Comparison of ENCODE assay signal across 2 cellular contexts in genomic region chrX:146456058-146456457, GRCh38.
TF ChIP-seq lines count a peak whose summit lies in the region.

No MANE protein-coding gene starts in this region.

TF ChIP-seq in GM23338, 12 proteins besides CTCF, POLR2A, EP300 and RAD21:
- no peak for TF ChIP-seq ZNF331 (CRISPR knock-in tag; IDR thresholded peaks at IDR 0.05; ENCODE audit: low read depth)
- no peak for TF ChIP-seq EZH2 (IDR thresholded peaks at IDR 0.05; ENCODE audit: low read depth, unreplicated experiment)
- no peak for TF ChIP-seq NANOG (IDR thresholded peaks at IDR 0.05; ENCODE audit: borderline replicate concordance)
- no peak for TF ChIP-seq ZNF114 (CRISPR knock-in tag; IDR thresholded peaks at IDR 0.05)
- no peak for TF ChIP-seq JUNB (IDR thresholded peaks at IDR 0.05; ENCODE audit: unreplicated experiment)
- TF ChIP-seq POLR2AphosphoS5 (IDR thresholded peaks at IDR 0.05; ENCODE audit: low read depth) = no peak
- no peak for TF ChIP-seq ZNF462 (CRISPR knock-in tag; IDR thresholded peaks at IDR 0.05)
- TF ChIP-seq CREB1 (CRISPR knock-in tag; IDR thresholded peaks at IDR 0.05; ENCODE audit: low read depth) = no peak
- no peak for TF ChIP-seq EZH2phosphoT487 (IDR thresholded peaks at IDR 0.05; ENCODE audit: unreplicated experiment)
- no peak for TF ChIP-seq REST (IDR thresholded peaks at IDR 0.05; ENCODE audit: unreplicated experiment)
- no peak for TF ChIP-seq STAT1 (IDR thresholded peaks at IDR 0.05; ENCODE audit: unreplicated experiment)
TF ChIP-seq in GM23338: peak in this region for 0.

TF ChIP-seq in H1, 55 proteins besides CTCF, POLR2A, EP300 and RAD21:
- no peak for TF ChIP-seq CHD1 (IDR thresholded peaks at IDR 0.05; ENCODE audit: low read depth, low read length)
- TF ChIP-seq MAX (IDR thresholded peaks at IDR 0.05) = no peak
- no peak for TF ChIP-seq CEBPB (IDR thresholded peaks at IDR 0.05; ENCODE audit: low read depth, low read length)
- TF ChIP-seq HDAC2 (IDR thresholded peaks at IDR 0.05; ENCODE audit: borderline replicate concordance in 1 of 2, low read depth in 2 of 2, low read length in 2 of 2) = no peak
- no peak for TF ChIP-seq SIN3A (conservative IDR thresholded peaks at IDR 0.05 in 1 of 2, IDR thresholded peaks at IDR 0.05 in 1 of 2; ENCODE audit: low read depth in 1 of 2, low read length in 2 of 2)
- TF ChIP-seq MAFK (IDR thresholded peaks at IDR 0.05; ENCODE audit: low read depth, low read length) = no peak
- no peak for TF ChIP-seq SRF (IDR thresholded peaks at IDR 0.05; ENCODE audit: low read depth, low read length)
- no peak for TF ChIP-seq NRF1 (IDR thresholded peaks at IDR 0.05; ENCODE audit: low read depth, low read length)
- no peak for TF ChIP-seq CHD2 (IDR thresholded peaks at IDR 0.05; ENCODE audit: low read length)
- TF ChIP-seq SP2 (IDR thresholded peaks at IDR 0.05; ENCODE audit: low read length) = no peak
- TF ChIP-seq CBX5 (IDR thresholded peaks at IDR 0.05; ENCODE audit: low read depth, low read length) = no peak
- TF ChIP-seq RFX5 (IDR thresholded peaks at IDR 0.05; ENCODE audit: borderline replicate concordance, low read depth, low read length) = no peak
TF ChIP-seq in H1: peak in this region for 0.
